In genomic region chr2:108446703-108447102, GRCh38 we compare ENCODE assay signal across 25 cellular contexts. TPM values are rescaled to one million over a fixed set of nuclear protein-coding genes. Genes with fewer than 3 reads are reported as not detected.
A peak's percentile ranks its signal among the peaks of the same experiment; 100 is the strongest.
DNase-seq lines count a peak whose midpoint lies in the region; ATAC-seq lines count a peak whose summit lies in the region.
"Had no signal": no experiment of that assay in that cellular context is flagged by ENCODE, and none has a peak within 500 bp of the region (broad histone marks: within the 10 kb centered on the region; RNA-seq: fewer than 3 reads in every experiment).

No MANE protein-coding gene starts in this region.

- no peak overlapping the region for H2AK5ac ChIP-seq in mesendoderm (ENCODE audit: low read length)

- no peak overlapping the region for H3K4me2 ChIP-seq in mesendoderm (ENCODE audit: low read length)

- H3K27ac ChIP-seq in mesendoderm (ENCODE audit: low read depth, low read length) (no peak overlapping the region), substantia nigra (ENCODE audit: low read depth, low read length, poor library complexity, severe bottlenecking) (no peak overlapping the region)
- H3K27ac ChIP-seq: dorsolateral prefrontal cortex, esophagus squamous epithelium, foreskin keratinocyte, heart left ventricle, HL-60, left ventricle myocardium inferior, parathyroid adenoma, SJSA1, VCaP had no signal

- no peaks in the 10 kb centered on the region for H3K27me3 ChIP-seq in mesendoderm (ENCODE audit: insufficient read depth, low read length, poor library complexity)
- H3K27me3 ChIP-seq: dorsolateral prefrontal cortex, esophagus squamous epithelium, foreskin keratinocyte, heart left ventricle, SJSA1 had no signal

- intact Hi-C loops in Right ventricle myocardium inferior (cut with DNase I): loop anchor here (5.0 kb wide), 3 partner anchors 86 to 271 kb away; partner anchors contain the start of genes LIMS1 and RANBP2

- H3K56ac ChIP-seq in mesendoderm (ENCODE audit: low read length): no peak overlapping the region

- no CpG with 5 or more reads among the region's 2 CpGs for WGBS in mesendoderm (ENCODE audit: extremely low coverage, insufficient coverage, low lambda C conversion rate)

- no peak overlapping the region for H3K4me3 ChIP-seq in mesendoderm (ENCODE audit: low read length)
- H3K4me3 ChIP-seq: dorsolateral prefrontal cortex, esophagus squamous epithelium, heart left ventricle, left ventricle myocardium inferior, SJSA1 had no signal

- peaks cover 3% of the 10 kb centered on the region for H3K4me1 ChIP-seq in mesendoderm (ENCODE audit: control insufficient read depth, low read depth, low read length)

- no peak overlapping the region for H2BK120ac ChIP-seq in mesendoderm (ENCODE audit: low read depth, low read length)

- ATAC-seq in Right ventricle myocardium inferior: no peak
- ATAC-seq: foreskin keratinocyte, heart left ventricle had no signal

- H2BK15ac ChIP-seq in mesendoderm (replicated peaks; ENCODE audit: low read depth): no peak overlapping the region

- H4K8ac ChIP-seq in mesendoderm (ENCODE audit: low read depth, low read length): peak overlapping the region; percentile 13

- H2BK5ac ChIP-seq in mesendoderm (ENCODE audit: low read length): no peak overlapping the region

- no peak overlapping the region for H3K18ac ChIP-seq in mesendoderm (ENCODE audit: low read length)

- no peak overlapping the region for H3K4ac ChIP-seq in mesendoderm (ENCODE audit: low read depth, low read length)

- peaks cover 6% of the 10 kb centered on the region for H3K79me2 ChIP-seq in mesendoderm (ENCODE audit: control insufficient read depth, insufficient read depth, low read length)

- no peaks in the 10 kb centered on the region for H3K36me3 ChIP-seq in mesendoderm (ENCODE audit: control insufficient read depth, insufficient read depth, low read length)

- DNase-seq in DMS79 treated with DMSO at 0.1 percent for 48 hours (lab: John Stamatoyannopoulos, UW) (peak; percentile 2), DMS79 (lab: John Stamatoyannopoulos, UW) (no peak), NCI-H1105 (lab: John Stamatoyannopoulos, UW) (peak; percentile 33), NCI-H2171 treated with DMSO at 0.1 percent for 48 hours (lab: John Stamatoyannopoulos, UW) (peak; percentile 54), mesendoderm (no peak), Right ventricle myocardium inferior (ENCODE audit: missing footprints) (no peak), substantia nigra (lab: John Stamatoyannopoulos, UW) (no peak)
- DNase-seq in activated CD4-positive, alpha-beta T cell treated with anti-CD3 and anti-CD28 coated beads for 1 hour: no peak
- DNase-seq: activated CD4-positive, alpha-beta T cell treated with anti-CD3 and anti-CD28 coated beads for 4 hours; amygdala; dorsolateral prefrontal cortex; esophagus squamous epithelium; foreskin keratinocyte; heart left ventricle; left ventricle myocardium inferior; mesenchymal stem cell; MM.1S; NCI-H524; small intestine; stimulated activated naive CD4-positive, alpha-beta T cell treated with Interleukin-2 at 50 U/mL for 16 hours; T1000 had no signal

- peaks cover 4% of the 10 kb centered on the region for H3K79me1 ChIP-seq in mesendoderm (ENCODE audit: low read length)

- no peak overlapping the region for H3K9ac ChIP-seq in mesendoderm (ENCODE audit: low read length)
- H3K9ac ChIP-seq: parathyroid adenoma had no signal

- no peak overlapping the region for H4K5ac ChIP-seq in mesendoderm (ENCODE audit: low read length)

- H3K23ac ChIP-seq in mesendoderm (ENCODE audit: low read length): no peak overlapping the region

RNA-seq across cellular contexts. Expression of gene GCC2, which starts 2.3 kb away (rescaled TPM):
- 35.4 TPM for polyA plus RNA-seq in mesendoderm (2013, experiment 1 of 2)
- 37.2 TPM for polyA plus RNA-seq in mesendoderm (2013, experiment 2 of 2)
- total RNA-seq in Right ventricle myocardium inferior: 24.0 TPM

Comparison
In these comparisons a context has a peak if more than half of its experiments do, and no peak if none do; other contexts are left out.
1. DNase-seq: peak in DMS79 treated with DMSO at 0.1 percent for 48 hours (single experiment), NCI-H1105 (single experiment) and NCI-H2171 treated with DMSO at 0.1 percent for 48 hours (single experiment); none in DMS79 (single experiment), mesendoderm (single experiment), Right ventricle myocardium inferior (single experiment), substantia nigra (0 of 49) and activated CD4-positive, alpha-beta T cell treated with anti-CD3 and anti-CD28 coated beads for 1 hour (single experiment).